In the genomic region with DNA sequence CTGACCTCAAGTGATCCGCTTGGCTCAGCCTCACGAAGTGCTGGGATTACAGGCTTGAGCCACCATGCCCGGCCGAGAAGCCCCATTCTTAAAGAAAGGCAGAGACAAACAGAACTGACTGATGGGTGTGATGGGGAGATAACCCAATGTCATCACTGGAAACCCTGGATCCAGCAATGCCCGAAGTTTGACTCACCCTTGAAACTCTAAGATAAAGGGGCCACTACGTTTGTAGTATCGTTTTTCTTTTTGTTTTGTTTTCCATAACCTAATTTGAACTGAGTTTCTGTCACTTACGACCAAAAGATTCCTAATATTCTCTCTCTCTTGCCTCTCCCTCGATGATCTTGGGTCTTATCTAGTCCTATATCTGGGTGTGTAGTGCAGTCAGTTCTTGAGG, we compare ENCODE assay signal across 1 cellular context.
TF ChIP-seq lines count a peak whose summit lies in the region.

No MANE protein-coding gene starts in this region.

TF ChIP-seq in K562, 482 proteins besides CTCF, POLR2A, EP300 and RAD21 (continued from another document and continues in another):
- TF ChIP-seq, protein P1, sequence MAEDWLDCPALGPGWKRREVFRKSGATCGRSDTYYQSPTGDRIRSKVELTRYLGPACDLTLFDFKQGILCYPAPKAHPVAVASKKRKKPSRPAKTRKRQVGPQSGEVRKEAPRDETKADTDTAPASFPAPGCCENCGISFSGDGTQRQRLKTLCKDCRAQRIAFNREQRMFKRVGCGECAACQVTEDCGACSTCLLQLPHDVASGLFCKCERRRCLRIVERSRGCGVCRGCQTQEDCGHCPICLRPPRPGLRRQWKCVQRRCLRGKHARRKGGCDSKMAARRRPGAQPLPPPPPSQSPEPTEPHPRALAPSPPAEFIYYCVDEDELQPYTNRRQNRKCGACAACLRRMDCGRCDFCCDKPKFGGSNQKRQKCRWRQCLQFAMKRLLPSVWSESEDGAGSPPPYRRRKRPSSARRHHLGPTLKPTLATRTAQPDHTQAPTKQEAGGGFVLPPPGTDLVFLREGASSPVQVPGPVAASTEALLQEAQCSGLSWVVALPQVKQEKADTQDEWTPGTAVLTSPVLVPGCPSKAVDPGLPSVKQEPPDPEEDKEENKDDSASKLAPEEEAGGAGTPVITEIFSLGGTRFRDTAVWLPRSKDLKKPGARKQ (CRISPR knock-in tag; IDR thresholded peaks at IDR 0.05) = no peak
- no peak for TF ChIP-seq POLR2H (tag; IDR thresholded peaks at IDR 0.05; ENCODE audit: low read depth)
- TF ChIP-seq ZNF274 (IDR thresholded peaks at IDR 0.05; ENCODE audit: borderline replicate concordance, low read depth, low read length) = no peak
- TF ChIP-seq ETV6 (IDR thresholded peaks at IDR 0.05; ENCODE audit: borderline replicate concordance in 1 of 2, low read depth in 2 of 2, low read length in 1 of 2) = no peak
- no peak for TF ChIP-seq ETV6 (CRISPR knock-in tag; IDR thresholded peaks at IDR 0.05; ENCODE audit: borderline replicate concordance)
- TF ChIP-seq CHCHD3 (CRISPR knock-in tag; IDR thresholded peaks at IDR 0.05) = no peak
- TF ChIP-seq CTBP1 (IDR thresholded peaks at IDR 0.05; ENCODE audit: borderline replicate concordance) = peak; percentile 91
- TF ChIP-seq FUS (optimal IDR thresholded peaks at IDR 0.05; ENCODE audit: low read depth, low read length) = no peak
- TF ChIP-seq NFRKB (IDR thresholded peaks at IDR 0.05; ENCODE audit: low read depth) = no peak
- TF ChIP-seq, protein P2, sequence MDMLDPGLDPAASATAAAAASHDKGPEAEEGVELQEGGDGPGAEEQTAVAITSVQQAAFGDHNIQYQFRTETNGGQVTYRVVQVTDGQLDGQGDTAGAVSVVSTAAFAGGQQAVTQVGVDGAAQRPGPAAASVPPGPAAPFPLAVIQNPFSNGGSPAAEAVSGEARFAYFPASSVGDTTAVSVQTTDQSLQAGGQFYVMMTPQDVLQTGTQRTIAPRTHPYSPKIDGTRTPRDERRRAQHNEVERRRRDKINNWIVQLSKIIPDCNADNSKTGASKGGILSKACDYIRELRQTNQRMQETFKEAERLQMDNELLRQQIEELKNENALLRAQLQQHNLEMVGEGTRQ (CRISPR knock-in tag; IDR thresholded peaks at IDR 0.05) = no peak
- peak; percentile 48; the same call in 1 of the 2 replicates for TF ChIP-seq MECOM (CRISPR knock-in tag; IDR thresholded peaks at IDR 0.05)
- TF ChIP-seq NFATC3 (IDR thresholded peaks at IDR 0.05) = no peak
- TF ChIP-seq ZNF77 (CRISPR knock-in tag; IDR thresholded peaks at IDR 0.05) = no peak
- TF ChIP-seq, protein P3, sequence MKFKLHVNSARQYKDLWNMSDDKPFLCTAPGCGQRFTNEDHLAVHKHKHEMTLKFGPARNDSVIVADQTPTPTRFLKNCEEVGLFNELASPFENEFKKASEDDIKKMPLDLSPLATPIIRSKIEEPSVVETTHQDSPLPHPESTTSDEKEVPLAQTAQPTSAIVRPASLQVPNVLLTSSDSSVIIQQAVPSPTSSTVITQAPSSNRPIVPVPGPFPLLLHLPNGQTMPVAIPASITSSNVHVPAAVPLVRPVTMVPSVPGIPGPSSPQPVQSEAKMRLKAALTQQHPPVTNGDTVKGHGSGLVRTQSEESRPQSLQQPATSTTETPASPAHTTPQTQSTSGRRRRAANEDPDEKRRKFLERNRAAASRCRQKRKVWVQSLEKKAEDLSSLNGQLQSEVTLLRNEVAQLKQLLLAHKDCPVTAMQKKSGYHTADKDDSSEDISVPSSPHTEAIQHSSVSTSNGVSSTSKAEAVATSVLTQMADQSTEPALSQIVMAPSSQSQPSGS (CRISPR knock-in tag; IDR thresholded peaks at IDR 0.05) = no peak
- 0 out of 2 replicates have a peak, but pooled peaks have one; percentile 30 for TF ChIP-seq MTA3 (IDR thresholded peaks at IDR 0.05; ENCODE audit: borderline replicate concordance)
- TF ChIP-seq FOSL1 (tag; conservative IDR thresholded peaks at IDR 0.05) = peak; percentile 93
- no peak for TF ChIP-seq KDM5B (IDR thresholded peaks at IDR 0.05; ENCODE audit: insufficient replicate concordance, low read depth, low read length)
- 0 out of 2 replicates have a peak, but pooled peaks have one; percentile 14 for TF ChIP-seq JUN (IDR thresholded peaks at IDR 0.05; ENCODE audit: borderline replicate concordance, low read depth, low read length)
- TF ChIP-seq JUN (CRISPR knock-in tag; IDR thresholded peaks at IDR 0.05; ENCODE audit: borderline replicate concordance) = no peak
- peak; percentile 54; the same call in 1 of the 2 replicates for TF ChIP-seq ATF7 (IDR thresholded peaks at IDR 0.05)
- peak; percentile 85 for TF ChIP-seq GATA2 (CRISPR knock-in tag; IDR thresholded peaks at IDR 0.05)
- TF ChIP-seq, protein P4, sequence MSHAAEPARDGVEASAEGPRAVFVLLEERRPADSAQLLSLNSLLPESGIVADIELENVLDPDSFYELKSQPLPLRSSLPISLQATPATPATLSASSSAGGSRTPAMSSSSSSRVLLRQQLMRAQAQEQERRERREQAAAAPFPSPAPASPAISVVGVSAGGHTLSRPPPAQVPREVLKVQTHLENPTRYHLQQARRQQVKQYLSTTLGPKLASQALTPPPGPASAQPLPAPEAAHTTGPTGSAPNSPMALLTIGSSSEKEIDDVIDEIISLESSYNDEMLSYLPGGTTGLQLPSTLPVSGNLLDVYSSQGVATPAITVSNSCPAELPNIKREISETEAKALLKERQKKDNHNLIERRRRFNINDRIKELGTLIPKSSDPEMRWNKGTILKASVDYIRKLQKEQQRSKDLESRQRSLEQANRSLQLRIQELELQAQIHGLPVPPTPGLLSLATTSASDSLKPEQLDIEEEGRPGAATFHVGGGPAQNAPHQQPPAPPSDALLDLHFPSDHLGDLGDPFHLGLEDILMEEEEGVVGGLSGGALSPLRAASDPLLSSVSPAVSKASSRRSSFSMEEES (CRISPR knock-in tag; IDR thresholded peaks at IDR 0.05) = no peak
- TF ChIP-seq ZNF695 (CRISPR knock-in tag; IDR thresholded peaks at IDR 0.05) = no peak
- 0 out of 2 replicates have a peak, but pooled peaks have one; percentile 9 for TF ChIP-seq TAL1 (IDR thresholded peaks at IDR 0.05)
- no peak for TF ChIP-seq ZNF217 (CRISPR knock-in tag; IDR thresholded peaks at IDR 0.05)
- no peak for TF ChIP-seq ZNF347 (CRISPR knock-in tag; IDR thresholded peaks at IDR 0.05; ENCODE audit: low read depth)
- peak; percentile 56; the same call in 1 of the 2 replicates for TF ChIP-seq TCF3 (CRISPR knock-in tag; IDR thresholded peaks at IDR 0.05)
- TF ChIP-seq, protein P5, sequence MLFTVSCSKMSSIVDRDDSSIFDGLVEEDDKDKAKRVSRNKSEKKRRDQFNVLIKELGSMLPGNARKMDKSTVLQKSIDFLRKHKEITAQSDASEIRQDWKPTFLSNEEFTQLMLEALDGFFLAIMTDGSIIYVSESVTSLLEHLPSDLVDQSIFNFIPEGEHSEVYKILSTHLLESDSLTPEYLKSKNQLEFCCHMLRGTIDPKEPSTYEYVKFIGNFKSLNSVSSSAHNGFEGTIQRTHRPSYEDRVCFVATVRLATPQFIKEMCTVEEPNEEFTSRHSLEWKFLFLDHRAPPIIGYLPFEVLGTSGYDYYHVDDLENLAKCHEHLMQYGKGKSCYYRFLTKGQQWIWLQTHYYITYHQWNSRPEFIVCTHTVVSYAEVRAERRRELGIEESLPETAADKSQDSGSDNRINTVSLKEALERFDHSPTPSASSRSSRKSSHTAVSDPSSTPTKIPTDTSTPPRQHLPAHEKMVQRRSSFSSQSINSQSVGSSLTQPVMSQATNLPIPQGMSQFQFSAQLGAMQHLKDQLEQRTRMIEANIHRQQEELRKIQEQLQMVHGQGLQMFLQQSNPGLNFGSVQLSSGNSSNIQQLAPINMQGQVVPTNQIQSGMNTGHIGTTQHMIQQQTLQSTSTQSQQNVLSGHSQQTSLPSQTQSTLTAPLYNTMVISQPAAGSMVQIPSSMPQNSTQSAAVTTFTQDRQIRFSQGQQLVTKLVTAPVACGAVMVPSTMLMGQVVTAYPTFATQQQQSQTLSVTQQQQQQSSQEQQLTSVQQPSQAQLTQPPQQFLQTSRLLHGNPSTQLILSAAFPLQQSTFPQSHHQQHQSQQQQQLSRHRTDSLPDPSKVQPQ (CRISPR knock-in tag; IDR thresholded peaks at IDR 0.05; ENCODE audit: borderline replicate concordance) = no peak
- TF ChIP-seq JUND (IDR thresholded peaks at IDR 0.05; ENCODE audit: borderline replicate concordance, low read depth, low read length) = peak; percentile 69
- peak; percentile 64; the same call in 1 of the 3 replicates for TF ChIP-seq JUND (tag; IDR thresholded peaks at IDR 0.05; ENCODE audit: borderline replicate concordance, low read depth, low read length)
- no peak for TF ChIP-seq FOXA3 (CRISPR knock-in tag; conservative IDR thresholded peaks at IDR 0.05 in 1 of 2, IDR thresholded peaks at IDR 0.05 in 1 of 2)
- TF ChIP-seq, protein P6, sequence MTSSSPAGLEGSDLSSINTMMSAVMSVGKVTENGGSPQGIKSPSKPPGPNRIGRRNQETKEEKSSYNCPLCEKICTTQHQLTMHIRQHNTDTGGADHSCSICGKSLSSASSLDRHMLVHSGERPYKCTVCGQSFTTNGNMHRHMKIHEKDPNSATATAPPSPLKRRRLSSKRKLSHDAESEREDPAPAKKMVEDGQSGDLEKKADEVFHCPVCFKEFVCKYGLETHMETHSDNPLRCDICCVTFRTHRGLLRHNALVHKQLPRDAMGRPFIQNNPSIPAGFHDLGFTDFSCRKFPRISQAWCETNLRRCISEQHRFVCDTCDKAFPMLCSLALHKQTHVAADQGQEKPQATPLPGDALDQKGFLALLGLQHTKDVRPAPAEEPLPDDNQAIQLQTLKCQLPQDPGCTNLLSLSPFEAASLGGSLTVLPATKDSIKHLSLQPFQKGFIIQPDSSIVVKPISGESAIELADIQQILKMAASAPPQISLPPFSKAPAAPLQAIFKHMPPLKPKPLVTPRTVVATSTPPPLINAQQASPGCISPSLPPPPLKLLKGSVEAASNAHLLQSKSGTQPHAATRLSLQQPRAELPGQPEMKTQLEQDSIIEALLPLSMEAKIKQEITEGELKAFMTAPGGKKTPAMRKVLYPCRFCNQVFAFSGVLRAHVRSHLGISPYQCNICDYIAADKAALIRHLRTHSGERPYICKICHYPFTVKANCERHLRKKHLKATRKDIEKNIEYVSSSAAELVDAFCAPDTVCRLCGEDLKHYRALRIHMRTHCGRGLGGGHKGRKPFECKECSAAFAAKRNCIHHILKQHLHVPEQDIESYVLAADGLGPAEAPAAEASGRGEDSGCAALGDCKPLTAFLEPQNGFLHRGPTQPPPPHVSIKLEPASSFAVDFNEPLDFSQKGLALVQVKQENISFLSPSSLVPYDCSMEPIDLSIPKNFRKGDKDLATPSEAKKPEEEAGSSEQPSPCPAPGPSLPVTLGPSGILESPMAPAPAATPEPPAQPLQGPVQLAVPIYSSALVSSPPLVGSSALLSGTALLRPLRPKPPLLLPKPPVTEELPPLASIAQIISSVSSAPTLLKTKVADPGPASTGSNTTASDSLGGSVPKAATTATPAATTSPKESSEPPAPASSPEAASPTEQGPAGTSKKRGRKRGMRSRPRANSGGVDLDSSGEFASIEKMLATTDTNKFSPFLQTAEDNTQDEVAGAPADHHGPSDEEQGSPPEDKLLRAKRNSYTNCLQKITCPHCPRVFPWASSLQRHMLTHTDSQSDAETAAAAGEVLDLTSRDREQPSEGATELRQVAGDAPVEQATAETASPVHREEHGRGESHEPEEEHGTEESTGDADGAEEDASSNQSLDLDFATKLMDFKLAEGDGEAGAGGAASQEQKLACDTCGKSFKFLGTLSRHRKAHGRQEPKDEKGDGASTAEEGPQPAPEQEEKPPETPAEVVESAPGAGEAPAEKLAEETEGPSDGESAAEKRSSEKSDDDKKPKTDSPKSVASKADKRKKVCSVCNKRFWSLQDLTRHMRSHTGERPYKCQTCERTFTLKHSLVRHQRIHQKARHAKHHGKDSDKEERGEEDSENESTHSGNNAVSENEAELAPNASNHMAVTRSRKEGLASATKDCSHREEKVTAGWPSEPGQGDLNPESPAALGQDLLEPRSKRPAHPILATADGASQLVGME (CRISPR knock-in tag; IDR thresholded peaks at IDR 0.05) = no peak
- TF ChIP-seq ZFP1 (CRISPR knock-in tag; IDR thresholded peaks at IDR 0.05) = no peak
- TF ChIP-seq ZNF436 (CRISPR knock-in tag; IDR thresholded peaks at IDR 0.05) = no peak
- TF ChIP-seq, protein P7, sequence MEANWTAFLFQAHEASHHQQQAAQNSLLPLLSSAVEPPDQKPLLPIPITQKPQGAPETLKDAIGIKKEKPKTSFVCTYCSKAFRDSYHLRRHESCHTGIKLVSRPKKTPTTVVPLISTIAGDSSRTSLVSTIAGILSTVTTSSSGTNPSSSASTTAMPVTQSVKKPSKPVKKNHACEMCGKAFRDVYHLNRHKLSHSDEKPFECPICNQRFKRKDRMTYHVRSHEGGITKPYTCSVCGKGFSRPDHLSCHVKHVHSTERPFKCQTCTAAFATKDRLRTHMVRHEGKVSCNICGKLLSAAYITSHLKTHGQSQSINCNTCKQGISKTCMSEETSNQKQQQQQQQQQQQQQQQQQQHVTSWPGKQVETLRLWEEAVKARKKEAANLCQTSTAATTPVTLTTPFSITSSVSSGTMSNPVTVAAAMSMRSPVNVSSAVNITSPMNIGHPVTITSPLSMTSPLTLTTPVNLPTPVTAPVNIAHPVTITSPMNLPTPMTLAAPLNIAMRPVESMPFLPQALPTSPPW (CRISPR knock-in tag; IDR thresholded peaks at IDR 0.05) = peak; percentile 43
- no peak for TF ChIP-seq ZKSCAN1 (IDR thresholded peaks at IDR 0.05; ENCODE audit: low read depth, low read length)
- no peak for TF ChIP-seq HDAC2 (IDR thresholded peaks at IDR 0.05)
- no peak for TF ChIP-seq MCM5 (IDR thresholded peaks at IDR 0.05; ENCODE audit: low read depth)
- TF ChIP-seq KLF1 (tag; IDR thresholded peaks at IDR 0.05) = no peak
- TF ChIP-seq, protein P8, sequence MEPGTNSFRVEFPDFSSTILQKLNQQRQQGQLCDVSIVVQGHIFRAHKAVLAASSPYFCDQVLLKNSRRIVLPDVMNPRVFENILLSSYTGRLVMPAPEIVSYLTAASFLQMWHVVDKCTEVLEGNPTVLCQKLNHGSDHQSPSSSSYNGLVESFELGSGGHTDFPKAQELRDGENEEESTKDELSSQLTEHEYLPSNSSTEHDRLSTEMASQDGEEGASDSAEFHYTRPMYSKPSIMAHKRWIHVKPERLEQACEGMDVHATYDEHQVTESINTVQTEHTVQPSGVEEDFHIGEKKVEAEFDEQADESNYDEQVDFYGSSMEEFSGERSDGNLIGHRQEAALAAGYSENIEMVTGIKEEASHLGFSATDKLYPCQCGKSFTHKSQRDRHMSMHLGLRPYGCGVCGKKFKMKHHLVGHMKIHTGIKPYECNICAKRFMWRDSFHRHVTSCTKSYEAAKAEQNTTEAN (CRISPR knock-in tag; IDR thresholded peaks at IDR 0.05) = no peak
- TF ChIP-seq, protein P9, sequence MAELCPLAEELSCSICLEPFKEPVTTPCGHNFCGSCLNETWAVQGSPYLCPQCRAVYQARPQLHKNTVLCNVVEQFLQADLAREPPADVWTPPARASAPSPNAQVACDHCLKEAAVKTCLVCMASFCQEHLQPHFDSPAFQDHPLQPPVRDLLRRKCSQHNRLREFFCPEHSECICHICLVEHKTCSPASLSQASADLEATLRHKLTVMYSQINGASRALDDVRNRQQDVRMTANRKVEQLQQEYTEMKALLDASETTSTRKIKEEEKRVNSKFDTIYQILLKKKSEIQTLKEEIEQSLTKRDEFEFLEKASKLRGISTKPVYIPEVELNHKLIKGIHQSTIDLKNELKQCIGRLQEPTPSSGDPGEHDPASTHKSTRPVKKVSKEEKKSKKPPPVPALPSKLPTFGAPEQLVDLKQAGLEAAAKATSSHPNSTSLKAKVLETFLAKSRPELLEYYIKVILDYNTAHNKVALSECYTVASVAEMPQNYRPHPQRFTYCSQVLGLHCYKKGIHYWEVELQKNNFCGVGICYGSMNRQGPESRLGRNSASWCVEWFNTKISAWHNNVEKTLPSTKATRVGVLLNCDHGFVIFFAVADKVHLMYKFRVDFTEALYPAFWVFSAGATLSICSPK (IDR thresholded peaks at IDR 0.05; ENCODE audit: borderline replicate concordance) = no peak
- TF ChIP-seq ZNF507 (tag; conservative IDR thresholded peaks at IDR 0.05) = no peak
- peak; percentile 71 for TF ChIP-seq MEIS2 (IDR thresholded peaks at IDR 0.05; ENCODE audit: partially characterized antibody)
- no peak for TF ChIP-seq CCAR2 (IDR thresholded peaks at IDR 0.05; ENCODE audit: low read depth, low read length)
- TF ChIP-seq DPF2 (IDR thresholded peaks at IDR 0.05) = peak; percentile 71; the same call in 1 of the 2 replicates
- peak; percentile 72 for TF ChIP-seq ARID1B (IDR thresholded peaks at IDR 0.05)
